ENCODE assay signal across 8 cellular contexts in the genomic region with DNA sequence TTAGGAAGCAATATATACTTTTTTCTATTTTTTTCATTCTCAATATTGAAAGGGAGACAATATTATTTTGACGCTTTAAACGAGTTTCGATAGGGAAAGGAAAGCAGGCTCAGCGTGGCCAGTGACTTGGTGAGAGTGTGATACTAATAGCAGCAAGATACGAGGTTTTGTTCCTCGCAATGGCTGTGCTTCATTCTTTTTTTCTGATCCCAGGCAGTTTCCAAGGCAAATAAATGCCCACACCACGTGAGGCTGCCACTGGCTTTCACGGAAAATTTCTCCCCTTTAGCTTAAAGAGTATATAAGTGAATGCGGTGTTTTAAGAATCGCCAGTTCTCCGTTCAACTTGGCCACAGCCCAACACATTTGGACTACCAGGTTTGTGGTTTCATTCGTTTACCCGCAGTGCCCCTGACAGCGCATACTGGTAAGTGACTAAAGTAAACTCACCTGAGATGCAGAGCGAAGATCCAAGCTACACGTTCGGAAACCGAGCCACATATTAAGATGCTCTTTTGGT.
A peak's percentile ranks its signal among the peaks of the same experiment; 100 is the strongest.
DNase-seq lines count a peak whose midpoint lies in the region; ATAC-seq and TF ChIP-seq lines count a peak whose summit lies in the region.

No MANE protein-coding gene starts in this region.

- H3K36me3 ChIP-seq in heart left ventricle, result no peaks in the 10 kb centered on the region

- peaks cover 0 to 33% (median 0%) of the 10 kb centered on the region in 12 donors for H3K4me1 ChIP-seq in heart left ventricle

- peak overlapping the region; percentile 62 for H3K27ac Mint-ChIP-seq in CD4-positive, alpha-beta T cell
- H3K27ac Mint-ChIP-seq in activated CD8-positive, alpha-beta T cell treated with anti-CD3 and anti-CD28 coated beads, Interleukin-2, amount 10 ng/mL, durations not matched to agents 7 days and 5 days, result no peak overlapping the region

- H3K9me3 Mint-ChIP-seq in CD4-positive, alpha-beta T cell, result peaks cover 14% of the 10 kb centered on the region
- no peaks in the 10 kb centered on the region for H3K9me3 Mint-ChIP-seq in activated CD8-positive, alpha-beta T cell treated with anti-CD3 and anti-CD28 coated beads, Interleukin-2, amount 10 ng/mL, durations not matched to agents 7 days and 5 days (ENCODE audit: insufficient read depth)

- CTCF ChIA-PET in CD4-positive, alpha-beta T cell (lab: Charles Lee), result interaction anchor here (3.1 kb wide), 1 partner anchor 18 kb away, joined by 9 read pairs; no protein-coding TSS in a partner anchor
- CTCF ChIA-PET in activated CD8-positive, alpha-beta T cell treated with anti-CD3 and anti-CD28 coated beads, Interleukin-2, amount 10 ng/mL, durations not matched to agents 7 days and 5 days (lab: Charles Lee), result interaction anchor here (1.4 to 3.8 kb wide), 7 partner anchors 18 to 508 kb away, joined by 3 to 17 read pairs (median 5); a partner anchor contains a TSS

- H3K27me3 ChIP-seq in CD4-positive, alpha-beta T cell (ENCODE audit: control insufficient read depth, insufficient read depth, low read length), result peaks cover 97% of the 10 kb centered on the region
- H3K27me3 ChIP-seq in HL-60 (ENCODE audit: insufficient read depth, poor library complexity, severe bottlenecking), result no peaks in the 10 kb centered on the region
- H3K27me3 ChIP-seq in heart left ventricle, result peaks cover 24 to 100% (median 85%) of the 10 kb centered on the region in 9 donors

- peaks cover 97% of the 10 kb centered on the region for H3K27me3 Mint-ChIP-seq in CD4-positive, alpha-beta T cell
- H3K27me3 Mint-ChIP-seq in activated CD8-positive, alpha-beta T cell treated with anti-CD3 and anti-CD28 coated beads, Interleukin-2, amount 10 ng/mL, durations not matched to agents 7 days and 5 days (ENCODE audit: low read depth), result peaks cover 58% of the 10 kb centered on the region

- H3K4me3 ChIP-seq in HL-60 (replicated peaks; ENCODE audit: insufficient read depth, low read length), result peak overlapping the region; percentile 46
- H3K4me3 ChIP-seq in heart left ventricle, result peak overlapping the region in 1 of 12 donors; percentile 2

- intact Hi-C loops in CD4-positive, alpha-beta T cell (cut with DNase I, micrococcal nuclease), result loop anchor here (1.0 to 2.0 kb wide), 3 partner anchors 10 to 375 kb away; no protein-coding TSS in a partner anchor
- intact Hi-C loops in heart left ventricle (cut with DNase I), result no loop called here

- ATAC-seq in CD4-positive, alpha-beta T cell (ENCODE audit: poor library complexity), result no peak
- ATAC-seq in activated CD8-positive, alpha-beta T cell treated with anti-CD3 and anti-CD28 coated beads, Interleukin-2, amount 10 ng/mL, durations not matched to agents 7 days and 5 days, result no peak
- ATAC-seq in heart left ventricle, result no peak

- TF ChIP-seq CTCF in CD4-positive, alpha-beta T cell (IDR thresholded peaks at IDR 0.05), result no peak
- TF ChIP-seq CTCF in HL-60 (IDR thresholded peaks at IDR 0.05; ENCODE audit: insufficient read depth, low read length) (no peak), heart left ventricle (IDR thresholded peaks at IDR 0.05) (no peak), GM20000 (IDR thresholded peaks at IDR 0.05; ENCODE audit: extremely low read depth, missing control alignments) (no peak)

- H3K9me3 ChIP-seq in CD4-positive, alpha-beta T cell (ENCODE audit: control insufficient read depth, low read length), result peaks cover 32% of the 10 kb centered on the region
- no peaks in the 10 kb centered on the region for H3K9me3 ChIP-seq in heart left ventricle

- no peak for TF ChIP-seq POLR2A in heart left ventricle (IDR thresholded peaks at IDR 0.05)

- H3K36me3 Mint-ChIP-seq in CD4-positive, alpha-beta T cell (ENCODE audit: low read depth), result no peaks in the 10 kb centered on the region
- peaks cover 2% of the 10 kb centered on the region for H3K36me3 Mint-ChIP-seq in activated CD8-positive, alpha-beta T cell treated with anti-CD3 and anti-CD28 coated beads, Interleukin-2, amount 10 ng/mL, durations not matched to agents 7 days and 5 days (ENCODE audit: low read depth)

- peak in 1 of 10 experiments; percentile 15 for DNase-seq in CD4-positive, alpha-beta T cell
- no peak for DNase-seq in HL-60 (ENCODE audit: low read depth in 1 of 2, low spot score in 1 of 2)
- DNase-seq in activated CD8-positive, alpha-beta T cell treated with anti-CD3 and anti-CD28 coated beads, Interleukin-2, amount 10 ng/mL, durations not matched to agents 7 days and 5 days, result peak; percentile 34
- peak; percentile 18 for DNase-seq in kidney tubule cell (ENCODE audit: low spot score)
- no peak for DNase-seq in NCI-H2227 (lab: John Stamatoyannopoulos, UW; ENCODE audit: unreplicated experiment)
- DNase-seq in heart left ventricle, result no peak
- DNase-seq in putamen (ENCODE audit: low spot score), result no peak
- DNase-seq in GM20000 (ENCODE audit: low spot score), result no peak

- H3K27ac ChIP-seq in CD4-positive, alpha-beta T cell (ENCODE audit: low read depth, low read length), result no peak overlapping the region
- H3K27ac ChIP-seq in HL-60 (replicated peaks) (no peak overlapping the region), heart left ventricle (no peak overlapping the region)

- peaks cover 42% of the 10 kb centered on the region for H3K4me1 Mint-ChIP-seq in CD4-positive, alpha-beta T cell (ENCODE audit: low read depth)
- peaks cover 61% of the 10 kb centered on the region for H3K4me1 Mint-ChIP-seq in activated CD8-positive, alpha-beta T cell treated with anti-CD3 and anti-CD28 coated beads, Interleukin-2, amount 10 ng/mL, durations not matched to agents 7 days and 5 days (ENCODE audit: low read depth)

- POLR2A ChIA-PET in CD4-positive, alpha-beta T cell (lab: Charles Lee), result no interaction called here
- POLR2A ChIA-PET in activated CD8-positive, alpha-beta T cell treated with anti-CD3 and anti-CD28 coated beads, Interleukin-2, amount 10 ng/mL, durations not matched to agents 7 days and 5 days (lab: Charles Lee), result no interaction called here

- peak overlapping the region; percentile 49 for H3K4me3 Mint-ChIP-seq in CD4-positive, alpha-beta T cell
- peak overlapping the region; percentile 56 for H3K4me3 Mint-ChIP-seq in activated CD8-positive, alpha-beta T cell treated with anti-CD3 and anti-CD28 coated beads, Interleukin-2, amount 10 ng/mL, durations not matched to agents 7 days and 5 days

- 11 to 16% (median 13%) methylated on average over 18 of the region's 18 CpGs for WGBS in heart left ventricle, 4 donors

Comparison
In these comparisons a context has a peak if more than half of its experiments do, and no peak if none do; other contexts are left out.
1. DNase-seq: peak in activated CD8-positive, alpha-beta T cell treated with anti-CD3 and anti-CD28 coated beads, Interleukin-2, amount 10 ng/mL, durations not matched to agents 7 days and 5 days (single experiment) and kidney tubule cell (single experiment); none in HL-60 (0 of 2), NCI-H2227 (single experiment), heart left ventricle (0 of 5), putamen (single experiment) and GM20000 (single experiment).
2. intact Hi-C loops: an anchor here in CD4-positive, alpha-beta T cell (1.0 to 2.0 kb wide); none called in heart left ventricle.